In the genomic region with DNA sequence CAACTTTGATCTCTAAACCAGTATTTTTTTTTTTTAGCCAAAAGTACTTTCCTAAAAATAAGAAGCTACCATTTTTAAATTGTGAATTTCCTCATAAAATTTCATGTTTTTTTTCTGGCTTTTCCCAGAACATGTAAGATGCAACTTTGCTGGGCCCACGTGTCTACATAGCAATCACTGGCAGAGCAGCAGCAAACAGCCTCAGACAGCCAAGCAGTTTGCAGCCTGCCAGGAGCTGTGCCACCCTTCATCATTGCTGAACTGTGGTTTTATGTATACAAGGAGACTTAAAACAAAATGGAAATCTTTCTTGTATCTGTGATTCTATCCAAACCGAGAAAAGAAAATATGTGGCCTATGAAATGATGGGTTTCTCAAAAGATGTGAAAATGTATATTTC, we compare ENCODE assay signal across 9 cellular contexts.
"Had no signal": no experiment of that assay in that cellular context is flagged by ENCODE, and none has a peak within 500 bp of the region (broad histone marks: within the 10 kb centered on the region; RNA-seq: fewer than 3 reads in every experiment).

No MANE protein-coding gene starts in this region.

- ATAC-seq: activated CD8-positive, alpha-beta T cell treated with anti-CD3 and anti-CD28 coated beads, Interleukin-2, amount 10 ng/mL, durations not matched to agents 7 days and 5 days had no signal

- DNase-seq: activated CD4-positive, alpha-beta T cell treated with anti-CD3 and anti-CD28 coated beads for 48 hours; activated CD8-positive, alpha-beta memory T cell treated with anti-CD3 and anti-CD28 coated beads, Interleukin-2, amount 50 U/mL, for 48 hours; activated CD8-positive, alpha-beta T cell treated with anti-CD3 and anti-CD28 coated beads, Interleukin-2, amount 10 ng/mL, durations not matched to agents 7 days and 5 days; activated naive CD4-positive, alpha-beta T cell; aorta; effector CD8-positive, alpha-beta T cell; pancreas; spleen; stimulated activated CD4-positive, alpha-beta T cell treated with anti-CD3 and anti-CD28 coated beads, Interleukin-1b, Interleukin-23, amount 100 ng/mL, for 48 hours had no signal
